Comparison of ENCODE assay signal across 13 cellular contexts in genomic region chr20:444862-445426, GRCh38. TPM values are rescaled to one million over a fixed set of nuclear protein-coding genes. Genes with fewer than 3 reads are reported as not detected.
A peak's percentile ranks its signal among the peaks of the same experiment; 100 is the strongest.
DNase-seq lines count a peak whose midpoint lies in the region; ATAC-seq and TF ChIP-seq lines count a peak whose summit lies in the region.
"Had no signal": no experiment of that assay in that cellular context is flagged by ENCODE, and none has a peak within 500 bp of the region (broad histone marks: within the 10 kb centered on the region; RNA-seq: fewer than 3 reads in every experiment).

No MANE protein-coding gene starts in this region.

- in situ Hi-C loops in G401 (cut with HindIII; ENCODE audit: low sequenced_read_pairs), result no loop called here

- no peak overlapping the region for H4K12ac ChIP-seq in trophoblast cell (ENCODE audit: low read depth, low read length)

- no peak overlapping the region for H4K91ac ChIP-seq in trophoblast cell (ENCODE audit: low read depth, low read length)

- no peak overlapping the region for H3K9ac ChIP-seq in trophoblast cell (ENCODE audit: low read length)

- DNase-seq in G401 (ENCODE audit: low spot score), result peak; percentile 75
- peak; percentile 35 for DNase-seq in fibroblast of pulmonary artery (ENCODE audit: low read depth)
- peak; percentile 76 to 87 for DNase-seq in trophoblast cell
- no peak for DNase-seq in occipital lobe (lab: John Stamatoyannopoulos, UW)
- no peak for DNase-seq in GOT3 (lab: John Stamatoyannopoulos, UW)
- DNase-seq: activated CD4-positive, alpha-beta T cell treated with anti-CD3 and anti-CD28 coated beads, Interleukin-2, amount 50 U/mL, for 48 hours; activated naive CD8-positive, alpha-beta T cell treated with anti-CD3 and anti-CD28 coated beads, Interleukin-2, amount 50 U/mL, for 24 hours; NCI-H1436 treated with DMSO at 0.1 percent for 48 hours; NCI-H748 treated with DMSO at 0.1 percent for 48 hours had no signal

- no peak overlapping the region for H3K14ac ChIP-seq in trophoblast cell (ENCODE audit: low read length)

- H3K36me3 ChIP-seq in trophoblast cell (ENCODE audit: control insufficient read depth in 1 of 2, insufficient read depth in 2 of 2, low read length in 2 of 2), result peaks cover 27 to 45% of the 10 kb centered on the region in 2 experiments

- H3K4me2 ChIP-seq in trophoblast cell (ENCODE audit: low read length), result no peak overlapping the region

- no peaks in the 10 kb centered on the region for H3K27me3 ChIP-seq in trophoblast cell (ENCODE audit: insufficient read depth, low read length)

- no peak overlapping the region for H2BK120ac ChIP-seq in trophoblast cell (ENCODE audit: insufficient read depth, low read length, poor library complexity)

- no peaks in the 10 kb centered on the region for H3K79me2 ChIP-seq in trophoblast cell (ENCODE audit: control insufficient read depth, insufficient read depth, low read length, poor library complexity)

- H3K79me1 ChIP-seq in trophoblast cell (ENCODE audit: low read length), result peaks cover 2% of the 10 kb centered on the region

- TF ChIP-seq CTCF in fibroblast of pulmonary artery (IDR thresholded peaks at IDR 0.05; ENCODE audit: low read length, missing control alignments), result no peak

- no peak overlapping the region for H2BK5ac ChIP-seq in trophoblast cell (ENCODE audit: low read depth, low read length, poor library complexity)

- H3K27ac ChIP-seq in angular gyrus (ENCODE audit: low read depth, low read length) (peak overlapping the region; percentile 7), trophoblast cell (ENCODE audit: low read depth, low read length) (peak overlapping the region; percentile 18)

- H3K4ac ChIP-seq in trophoblast cell (ENCODE audit: low read depth, low read length), result no peak overlapping the region

- no peak overlapping the region for H3K23ac ChIP-seq in trophoblast cell (ENCODE audit: low read length)

- peaks cover 8 to 15% of the 10 kb centered on the region in 2 experiments for H3K4me1 ChIP-seq in trophoblast cell (ENCODE audit: control insufficient read depth in 1 of 2, insufficient read depth in 2 of 2, low read length in 2 of 2)

- H4K8ac ChIP-seq in trophoblast cell (ENCODE audit: low read depth, low read length), result no peak overlapping the region

- H3K9me3 ChIP-seq in trophoblast cell (ENCODE audit: insufficient read depth, low read depth, low read length), result peaks cover 3% of the 10 kb centered on the region

- no CpG with 5 or more reads among the region's 12 CpGs for WGBS in trophoblast cell (ENCODE audit: extremely low coverage, insufficient coverage, insufficient read length)

- no peak for ATAC-seq in HG03342 (IDR thresholded peaks at IDR 0.05; ENCODE audit: unreplicated experiment)
- ATAC-seq in HG02623 (IDR thresholded peaks at IDR 0.05; ENCODE audit: unreplicated experiment), result no peak
- ATAC-seq: activated naive CD8-positive, alpha-beta T cell treated with anti-CD3 and anti-CD28 coated beads, Interleukin-2, amount 50 U/mL, for 24 hours had no signal

- H3K18ac ChIP-seq in trophoblast cell (ENCODE audit: low read length), result no peak overlapping the region

- no peak overlapping the region for H2AK5ac ChIP-seq in trophoblast cell (ENCODE audit: low read length)

- no peak overlapping the region for H3K4me3 ChIP-seq in fibroblast of pulmonary artery (replicated peaks; ENCODE audit: low read depth, low read length)
- H3K4me3 ChIP-seq in trophoblast cell (ENCODE audit: low read depth, low read length), result no peak overlapping the region
- H3K4me3 ChIP-seq: lung had no signal

- no peak overlapping the region for H2BK12ac ChIP-seq in trophoblast cell (ENCODE audit: low read length)

- H2AFZ ChIP-seq in trophoblast cell (ENCODE audit: insufficient read depth, low read length, poor library complexity), result no peak overlapping the region

RNA-seq across cellular contexts. Expression of gene TBC1D20, which starts 17.4 kb away (rescaled TPM):
- total RNA-seq in G401 (2014; rRNA removed; shearing (Covaris generic)), result 13.5 and 17.4 TPM in 2 replicates
- polyA plus RNA-seq in trophoblast cell (2013), result 41.1 and 43.4 TPM in 2 replicates
- 15.4 TPM for total RNA-seq in occipital lobe

RNA-seq across cellular contexts. Expression of gene RBCK1, which starts 36.8 kb away (rescaled TPM):
- total RNA-seq in G401 (2014; rRNA removed; shearing (Covaris generic)), result 52.4 and 58.5 TPM in 2 replicates
- polyA plus RNA-seq in trophoblast cell (2013), result 48.6 and 50.5 TPM in 2 replicates
- total RNA-seq in occipital lobe, result 15.1 TPM

Comparison
In these comparisons a context has a peak if more than half of its experiments do, and no peak if none do; other contexts are left out.
1. DNase-seq: peak in G401 (single experiment), fibroblast of pulmonary artery (single experiment) and trophoblast cell (2 of 2); none in occipital lobe (single experiment) and GOT3 (single experiment).